In genomic region chr10:96448021-96448457, GRCh38 we compare ENCODE assay signal across 15 cellular contexts.
DNase-seq lines count a peak whose midpoint lies in the region; ATAC-seq and TF ChIP-seq lines count a peak whose summit lies in the region.
"Had no signal": no experiment of that assay in that cellular context is flagged by ENCODE, and none has a peak within 500 bp of the region (broad histone marks: within the 10 kb centered on the region; RNA-seq: fewer than 3 reads in every experiment).

No MANE protein-coding gene starts in this region.

- intact Hi-C loops in heart left ventricle (cut with DNase I): no loop called here
- intact Hi-C loops in CD4-positive, alpha-beta memory T cell (cut with micrococcal nuclease): no loop called here

- no peak overlapping the region for H3K27ac Mint-ChIP-seq in stimulated activated memory B cell treated with anti-CD40 and anti-IgM and Interleukin-4, amounts not matched to agents 10 μg/mL and 1 μg/mL and 100 μg/mL, for 72 hours
- H3K27ac Mint-ChIP-seq in CD4-positive, alpha-beta memory T cell: no peak overlapping the region
- H3K27ac Mint-ChIP-seq in activated naive CD8-positive, alpha-beta T cell treated with anti-CD3 and anti-CD28 coated beads, Interleukin-2, amount 50 U/mL, for 24 hours: no peak overlapping the region
- H3K27ac Mint-ChIP-seq: memory B cell had no signal

- WGBS in heart left ventricle, 4 donors: 36 to 55% (median 51%) methylated on average over 15 of the region's 15 CpGs

- no peak overlapping the region for H3K4me3 Mint-ChIP-seq in stimulated activated memory B cell treated with anti-CD40 and anti-IgM and Interleukin-4, amounts not matched to agents 10 μg/mL and 1 μg/mL and 100 μg/mL, for 72 hours
- H3K4me3 Mint-ChIP-seq in CD4-positive, alpha-beta memory T cell: no peak overlapping the region
- H3K4me3 Mint-ChIP-seq in activated naive CD8-positive, alpha-beta T cell treated with anti-CD3 and anti-CD28 coated beads, Interleukin-2, amount 50 U/mL, for 24 hours: no peak overlapping the region
- H3K4me3 Mint-ChIP-seq: memory B cell had no signal

- no peaks in the 10 kb centered on the region for H3K9me3 ChIP-seq in heart left ventricle
- no peaks in the 10 kb centered on the region for H3K9me3 ChIP-seq in CD4-positive, alpha-beta memory T cell (ENCODE audit: control insufficient read depth in 1 of 2, low read length in 2 of 2)
- H3K9me3 ChIP-seq: thoracic aorta had no signal

- H3K36me3 Mint-ChIP-seq in stimulated activated memory B cell treated with anti-CD40 and anti-IgM and Interleukin-4, amounts not matched to agents 10 μg/mL and 1 μg/mL and 100 μg/mL, for 72 hours: no peaks in the 10 kb centered on the region
- H3K36me3 Mint-ChIP-seq in CD4-positive, alpha-beta memory T cell: no peaks in the 10 kb centered on the region
- H3K36me3 Mint-ChIP-seq in activated naive CD8-positive, alpha-beta T cell treated with anti-CD3 and anti-CD28 coated beads, Interleukin-2, amount 50 U/mL, for 24 hours (ENCODE audit: low read depth): no peaks in the 10 kb centered on the region
- H3K36me3 Mint-ChIP-seq: memory B cell had no signal

- H3K27me3 ChIP-seq in heart left ventricle: no peaks in the 10 kb centered on the region
- H3K27me3 ChIP-seq in CD4-positive, alpha-beta memory T cell (ENCODE audit: insufficient read depth, low read length): no peaks in the 10 kb centered on the region

- peaks cover 44% of the 10 kb centered on the region for H3K27me3 Mint-ChIP-seq in stimulated activated memory B cell treated with anti-CD40 and anti-IgM and Interleukin-4, amounts not matched to agents 10 μg/mL and 1 μg/mL and 100 μg/mL, for 72 hours
- H3K27me3 Mint-ChIP-seq in CD4-positive, alpha-beta memory T cell: peaks cover 24 to 28% of the 10 kb centered on the region in 2 donors
- peaks cover 12% of the 10 kb centered on the region for H3K27me3 Mint-ChIP-seq in activated naive CD8-positive, alpha-beta T cell treated with anti-CD3 and anti-CD28 coated beads, Interleukin-2, amount 50 U/mL, for 24 hours

- H3K36me3 ChIP-seq in heart left ventricle: no peaks in the 10 kb centered on the region
- no peaks in the 10 kb centered on the region for H3K36me3 ChIP-seq in CD4-positive, alpha-beta memory T cell (ENCODE audit: insufficient read depth, low read length)
- H3K36me3 ChIP-seq: thoracic aorta had no signal

- no peak for TF ChIP-seq CTCF in heart left ventricle (IDR thresholded peaks at IDR 0.05)

- DNase-seq in NCI-H2171 treated with DMSO at 0.1 percent for 48 hours (lab: John Stamatoyannopoulos, UW) (peak; percentile 3), NCI-H2171 (lab: John Stamatoyannopoulos, UW) (no peak), heart left ventricle (peak; percentile 72 to 85 (median 78)), SKM-1 (lab: John Stamatoyannopoulos, UW; ENCODE audit: unreplicated experiment) (no peak)
- no peak for DNase-seq in CD4-positive, alpha-beta memory T cell
- no peak for DNase-seq in activated naive CD8-positive, alpha-beta T cell treated with anti-CD3 and anti-CD28 coated beads, Interleukin-2, amount 50 U/mL, for 24 hours
- DNase-seq: DMS153; effector CD8-positive, alpha-beta T cell; GOT3; Karpas-422; NCI-H2107 had no signal

- CTCF ChIA-PET in CD4-positive, alpha-beta memory T cell (lab: Charles Lee; ENCODE audit: partially characterized antibody): no interaction called here

- no peak overlapping the region for H3K4me3 ChIP-seq in heart left ventricle
- H3K4me3 ChIP-seq in CD4-positive, alpha-beta memory T cell (ENCODE audit: low read length in 2 of 2): no peak overlapping the region
- H3K4me3 ChIP-seq: thoracic aorta had no signal

- H3K4me1 Mint-ChIP-seq in stimulated activated memory B cell treated with anti-CD40 and anti-IgM and Interleukin-4, amounts not matched to agents 10 μg/mL and 1 μg/mL and 100 μg/mL, for 72 hours: peaks cover 7% of the 10 kb centered on the region
- H3K4me1 Mint-ChIP-seq in CD4-positive, alpha-beta memory T cell: no peaks in the 10 kb centered on the region
- no peaks in the 10 kb centered on the region for H3K4me1 Mint-ChIP-seq in activated naive CD8-positive, alpha-beta T cell treated with anti-CD3 and anti-CD28 coated beads, Interleukin-2, amount 50 U/mL, for 24 hours
- H3K4me1 Mint-ChIP-seq: memory B cell had no signal

- TF ChIP-seq POLR2A in heart left ventricle (IDR thresholded peaks at IDR 0.05): no peak

- POLR2A ChIA-PET in CD4-positive, alpha-beta memory T cell (lab: Charles Lee; ENCODE audit: partially characterized antibody): no interaction called here

- ATAC-seq in HG02870 (IDR thresholded peaks at IDR 0.05; ENCODE audit: unreplicated experiment) (peak; percentile 78), heart left ventricle (peak; percentile 83 to 93 (median 89))
- peak; percentile 82 for ATAC-seq in stimulated activated memory B cell treated with anti-CD40 and anti-IgM and Interleukin-4, amounts not matched to agents 10 μg/mL and 1 μg/mL and 100 μg/mL, for 72 hours
- no peak for ATAC-seq in activated naive CD8-positive, alpha-beta T cell treated with anti-CD3 and anti-CD28 coated beads, Interleukin-2, amount 50 U/mL, for 24 hours

- peak overlapping the region in 4 of 12 donors; percentile 18 to 61 (median 43) for H3K27ac ChIP-seq in heart left ventricle
- H3K27ac ChIP-seq in CD4-positive, alpha-beta memory T cell (ENCODE audit: low read depth, low read length): no peak overlapping the region
- H3K27ac ChIP-seq: thoracic aorta had no signal

- H3K4me1 ChIP-seq in heart left ventricle: peaks cover 0 to 25% (median 4%) of the 10 kb centered on the region in 12 donors
- no peaks in the 10 kb centered on the region for H3K4me1 ChIP-seq in CD4-positive, alpha-beta memory T cell (ENCODE audit: insufficient read depth, low read length)

- H3K9me3 Mint-ChIP-seq in stimulated activated memory B cell treated with anti-CD40 and anti-IgM and Interleukin-4, amounts not matched to agents 10 μg/mL and 1 μg/mL and 100 μg/mL, for 72 hours: no peaks in the 10 kb centered on the region
- peaks cover 0 to 2% (median 0%) of the 10 kb centered on the region in 8 donors for H3K9me3 Mint-ChIP-seq in CD4-positive, alpha-beta memory T cell
- H3K9me3 Mint-ChIP-seq in activated naive CD8-positive, alpha-beta T cell treated with anti-CD3 and anti-CD28 coated beads, Interleukin-2, amount 50 U/mL, for 24 hours: no peaks in the 10 kb centered on the region
- H3K9me3 Mint-ChIP-seq: memory B cell had no signal

Comparison
In these comparisons a context has a peak if more than half of its experiments do, and no peak if none do; other contexts are left out.
1. DNase-seq: peak in NCI-H2171 treated with DMSO at 0.1 percent for 48 hours (single experiment) and heart left ventricle (5 of 5); none in NCI-H2171 (single experiment), CD4-positive, alpha-beta memory T cell (0 of 5), activated naive CD8-positive, alpha-beta T cell treated with anti-CD3 and anti-CD28 coated beads, Interleukin-2, amount 50 U/mL, for 24 hours (single experiment) and SKM-1 (single experiment).